In the genomic region with DNA sequence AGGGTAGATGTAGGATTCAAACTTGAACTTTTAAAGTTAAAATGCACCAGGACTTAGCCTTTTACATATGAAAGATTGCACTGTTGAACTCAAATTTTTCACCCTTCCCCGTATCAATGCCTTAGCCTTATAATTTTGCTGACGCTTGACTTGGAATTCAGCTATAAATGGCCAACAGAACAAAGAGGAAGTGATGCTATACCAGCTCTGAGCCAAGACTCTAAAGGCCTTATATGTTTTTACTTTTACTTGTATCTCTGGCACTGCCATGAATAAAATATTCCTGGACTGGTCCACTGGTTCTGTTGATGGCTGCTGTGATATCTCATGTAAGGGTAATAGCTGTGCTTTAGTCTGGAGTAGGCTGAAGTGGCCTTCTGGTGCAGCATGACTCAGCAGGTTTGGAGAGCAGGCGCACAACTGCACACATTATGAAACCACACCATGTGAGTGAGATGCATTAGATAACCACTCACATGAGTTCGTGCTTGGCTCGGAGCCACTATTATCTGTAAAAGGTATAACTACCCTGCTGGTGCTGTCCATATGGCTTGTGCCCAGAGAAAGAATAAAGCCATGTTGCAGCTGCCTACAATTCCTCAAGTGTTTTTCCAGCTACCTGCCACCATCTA, we compare ENCODE assay signal across 11 cellular contexts. TPM values are rescaled to one million over a fixed set of nuclear protein-coding genes. Genes with fewer than 3 reads are reported as not detected.
A peak's percentile ranks its signal among the peaks of the same experiment; 100 is the strongest.
DNase-seq lines count a peak whose midpoint lies in the region; ATAC-seq and TF ChIP-seq lines count a peak whose summit lies in the region.
"Had no signal": no experiment of that assay in that cellular context is flagged by ENCODE, and none has a peak within 500 bp of the region (broad histone marks: within the 10 kb centered on the region; RNA-seq: fewer than 3 reads in every experiment).

No MANE protein-coding gene starts in this region.

- no peak for ATAC-seq in stimulated activated naive CD8-positive, alpha-beta T cell treated with anti-CD3 and anti-CD28 coated beads, Interleukin-15, amount 100 ng/mL, for 72 hours
- ATAC-seq in GM18861 (IDR thresholded peaks at IDR 0.05; ENCODE audit: unreplicated experiment) (no peak), HG03442 (IDR thresholded peaks at IDR 0.05; ENCODE audit: unreplicated experiment) (no peak)
- ATAC-seq: left cardiac atrium had no signal

- in situ Hi-C loops in SK-MEL-5 (cut with HindIII; ENCODE audit: low pct_unique_long_range_greater_than_20kb, low sequenced_read_pairs), result no loop called here

- H3K27me3 Mint-ChIP-seq in HFFc6 (ENCODE audit: insufficient read depth) (peaks cover 12% of the 10 kb centered on the region), progenitor cell of endocrine pancreas (peaks cover 12% of the 10 kb centered on the region)
- peaks cover 17% of the 10 kb centered on the region for H3K27me3 Mint-ChIP-seq in stimulated activated naive CD8-positive, alpha-beta T cell treated with anti-CD3 and anti-CD28 coated beads, Interleukin-15, amount 100 ng/mL, for 72 hours

- H3K4me1 Mint-ChIP-seq in HFFc6 (ENCODE audit: low read depth) (peaks cover 10% of the 10 kb centered on the region), progenitor cell of endocrine pancreas (ENCODE audit: low read depth) (no peaks in the 10 kb centered on the region)
- no peaks in the 10 kb centered on the region for H3K4me1 Mint-ChIP-seq in stimulated activated naive CD8-positive, alpha-beta T cell treated with anti-CD3 and anti-CD28 coated beads, Interleukin-15, amount 100 ng/mL, for 72 hours

- no peaks in the 10 kb centered on the region for H3K36me3 Mint-ChIP-seq in HFFc6 (ENCODE audit: low read depth)
- H3K36me3 Mint-ChIP-seq in progenitor cell of endocrine pancreas (ENCODE audit: insufficient read depth), result no peaks in the 10 kb centered on the region

- H3K27ac Mint-ChIP-seq in HFFc6, result peak overlapping the region; percentile 57; the same call in 1 of the 2 replicates
- no peak overlapping the region for H3K27ac Mint-ChIP-seq in progenitor cell of endocrine pancreas
- no peak overlapping the region for H3K27ac Mint-ChIP-seq in stimulated activated naive CD8-positive, alpha-beta T cell treated with anti-CD3 and anti-CD28 coated beads, Interleukin-15, amount 100 ng/mL, for 72 hours

- H3K4me3 Mint-ChIP-seq in HFFc6 (no peak overlapping the region), progenitor cell of endocrine pancreas (ENCODE audit: low read depth) (no peak overlapping the region)
- H3K4me3 Mint-ChIP-seq in stimulated activated naive CD8-positive, alpha-beta T cell treated with anti-CD3 and anti-CD28 coated beads, Interleukin-15, amount 100 ng/mL, for 72 hours, result no peak overlapping the region

- H3K9me3 Mint-ChIP-seq in HFFc6 (no peaks in the 10 kb centered on the region), progenitor cell of endocrine pancreas (ENCODE audit: low read depth) (peaks cover 12% of the 10 kb centered on the region)
- peaks cover 13 to 15% of the 10 kb centered on the region in 2 donors for H3K9me3 Mint-ChIP-seq in stimulated activated naive CD8-positive, alpha-beta T cell treated with anti-CD3 and anti-CD28 coated beads, Interleukin-15, amount 100 ng/mL, for 72 hours

- peak; percentile 30 for DNase-seq in COR-L47 (lab: John Stamatoyannopoulos, UW)
- peak; percentile 28 for DNase-seq in HFFc6
- peak; percentile 36 for DNase-seq in SK-MEL-5 (ENCODE audit: low read depth, low spot score)
- DNase-seq in glomerular visceral epithelial cell (ENCODE audit: extremely low spot score), result peak; percentile 48
- DNase-seq in progenitor cell of endocrine pancreas (ENCODE audit: low spot score, unreplicated experiment), result no peak
- no peak for DNase-seq in stimulated activated naive CD8-positive, alpha-beta T cell treated with anti-CD3 and anti-CD28 coated beads, Interleukin-15, amount 100 ng/mL, for 72 hours
- DNase-seq: colonic mucosa, left cardiac atrium, stomach had no signal

- no peak for TF ChIP-seq CTCF in HFFc6 (IDR thresholded peaks at IDR 0.05)
- no peak for TF ChIP-seq CTCF in progenitor cell of endocrine pancreas (IDR thresholded peaks at IDR 0.05; ENCODE audit: unreplicated experiment)

RNA-seq across cellular contexts. Expression of a gene that starts 8.4 kb away (rescaled TPM):
- total RNA-seq in HFFc6 (2021; fragmentation: NEBNext Ultra II Directional; extraction: Animal tissue kit (Norgen Biotek cat#: 25700)), result 10 to 100 TPM; 15.0 to 20.0 (median 18.3) TPM
- 51.6 and 63.6 TPM in 2 replicates for total RNA-seq in SK-MEL-5 (2014; rRNA removed; shearing (Covaris generic))
- polyA plus RNA-seq in SK-MEL-5 (2015; cell fraction: cytosol; rRNA removed), result 24.6 and 26.1 TPM in 2 replicates
- 6.9 and 7.9 TPM in 2 replicates for polyA plus RNA-seq in SK-MEL-5 (2015; cell fraction: nucleus; rRNA removed)
- 8.4 and 9.5 TPM in 2 replicates for total RNA-seq in progenitor cell of endocrine pancreas

RNA-seq across cellular contexts. Expression of a gene that starts 34.2 kb away (rescaled TPM):
- total RNA-seq in HFFc6 (2021; fragmentation: NEBNext Ultra II Directional; extraction: Animal tissue kit (Norgen Biotek cat#: 25700)), result 10 to 100 TPM; 22.1 to 27.6 (median 23.3) TPM
- total RNA-seq in SK-MEL-5 (2014; rRNA removed; shearing (Covaris generic)), result 14.0 and 14.3 TPM in 2 replicates
- polyA plus RNA-seq in SK-MEL-5 (2015; cell fraction: cytosol; rRNA removed), result 16.5 and 16.7 TPM in 2 replicates
- 14.4 and 25.4 TPM in 2 replicates for polyA plus RNA-seq in SK-MEL-5 (2015; cell fraction: nucleus; rRNA removed)
- 47.2 and 57.0 TPM in 2 replicates for total RNA-seq in progenitor cell of endocrine pancreas

Comparison
In these comparisons a context has a peak if more than half of its experiments do, and no peak if none do; other contexts are left out.
1. DNase-seq: peak in COR-L47 (single experiment), HFFc6 (single experiment), SK-MEL-5 (single experiment) and glomerular visceral epithelial cell (single experiment); none in progenitor cell of endocrine pancreas (single experiment) and stimulated activated naive CD8-positive, alpha-beta T cell treated with anti-CD3 and anti-CD28 coated beads, Interleukin-15, amount 100 ng/mL, for 72 hours (0 of 2).